1 cellular context compared by ENCODE assay signal in the genomic region with DNA sequence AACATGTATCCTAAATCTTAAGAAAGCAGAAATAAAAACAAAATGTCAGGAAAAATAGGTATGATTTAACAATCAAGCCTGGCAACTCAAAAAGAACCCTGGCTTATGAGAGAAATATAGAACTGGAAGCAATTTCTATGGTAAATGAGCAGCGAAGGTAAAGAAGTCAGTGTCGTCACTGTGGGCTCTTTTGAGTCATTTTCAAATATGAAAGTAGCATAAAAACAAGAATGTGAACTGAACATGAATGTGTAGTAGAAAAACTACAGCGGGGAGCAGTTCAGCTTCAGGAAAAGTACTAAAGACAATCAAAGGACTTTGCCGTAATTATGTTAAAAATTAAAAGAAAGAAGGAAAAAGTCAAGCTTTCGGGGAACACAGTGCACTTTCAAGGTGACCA.
A peak's percentile ranks its signal among the peaks of the same experiment; 100 is the strongest.
TF ChIP-seq lines count a peak whose summit lies in the region.

No MANE protein-coding gene starts in this region.

TF ChIP-seq in GM12878, 131 proteins besides CTCF, POLR2A, EP300 and RAD21:
- TF ChIP-seq ZZZ3 (IDR thresholded peaks at IDR 0.05; ENCODE audit: control insufficient read depth, insufficient read length, low read depth) (no peak), YY1 (IDR thresholded peaks at IDR 0.05; ENCODE audit: low read depth, low read length) (no peak), NFIC (IDR thresholded peaks at IDR 0.05; ENCODE audit: low read depth, low read length) (peak; percentile 68; the same call in 1 of the 2 replicates), SMAD1 (IDR thresholded peaks at IDR 0.05; ENCODE audit: low read depth, partially characterized antibody) (no peak), ETV6 (conservative IDR thresholded peaks at IDR 0.05 in 1 of 2, IDR thresholded peaks at IDR 0.05 in 1 of 2; ENCODE audit: borderline replicate concordance in 1 of 2, low read depth in 1 of 2) (peak in 1 of 2 experiments; percentile 9; a peak in 1 of 4 replicates), JUND (IDR thresholded peaks at IDR 0.05; ENCODE audit: low read depth, low read length) (0 out of 2 replicates have a peak, but pooled peaks have one; percentile 52), GABPA (IDR thresholded peaks at IDR 0.05; ENCODE audit: low read depth) (peak; percentile 18; the same call in 1 of the 2 replicates), CREM (IDR thresholded peaks at IDR 0.05; ENCODE audit: low read depth) (peak; percentile 81), BHLHE40 (IDR thresholded peaks at IDR 0.05; ENCODE audit: borderline replicate concordance in 1 of 2, low read depth in 2 of 2, low read length in 1 of 2) (0 out of 4 replicates have a peak, but pooled peaks of 1 of the 2 experiments have one; percentile 13), NR2F1 (conservative IDR thresholded peaks at IDR 0.05) (no peak), IRF4 (IDR thresholded peaks at IDR 0.05; ENCODE audit: low read depth, low read length) (peak; percentile 87), CEBPB (IDR thresholded peaks at IDR 0.05; ENCODE audit: borderline replicate concordance in 1 of 2, low read depth in 2 of 2, low read length in 2 of 2) (no peak), RELB (IDR thresholded peaks at IDR 0.05; ENCODE audit: low read depth) (peak; percentile 50; the same call in 1 of the 2 replicates), CHD2 (IDR thresholded peaks at IDR 0.05; ENCODE audit: borderline replicate concordance, low read depth, low read length) (no peak), IKZF1 (conservative IDR thresholded peaks at IDR 0.05) (0 out of 2 replicates have a peak, but pooled peaks have one; percentile 35), MTA2 (IDR thresholded peaks at IDR 0.05; ENCODE audit: low read depth) (peak; percentile 79), DPF2 (IDR thresholded peaks at IDR 0.05) (peak; percentile 69; the same call in 1 of the 2 replicates), TCF7 (IDR thresholded peaks at IDR 0.05; ENCODE audit: borderline replicate concordance) (no peak), CREB1 (IDR thresholded peaks at IDR 0.05; ENCODE audit: low read depth) (peak; percentile 90), IKZF2 (IDR thresholded peaks at IDR 0.05) (peak; percentile 69 to 70; a peak in 3 of 4 replicates), RUNX3 (IDR thresholded peaks at IDR 0.05; ENCODE audit: low read length) (peak; percentile 74), ZNF217 (IDR thresholded peaks at IDR 0.05) (no peak; the same call in 1 of the 2 replicates), BCL11A (IDR thresholded peaks at IDR 0.05; ENCODE audit: low read depth, low read length) (peak; percentile 71), PAX5 (IDR thresholded peaks at IDR 0.05; ENCODE audit: borderline replicate concordance, low read depth, low read length) (0 out of 2 replicates have a peak, but pooled peaks have one; percentile 38), BCL3 (IDR thresholded peaks at IDR 0.05; ENCODE audit: borderline replicate concordance, insufficient read depth, low read depth, low read length, poor library complexity, severe bottlenecking) (peak; percentile 14), ATF7 (IDR thresholded peaks at IDR 0.05; ENCODE audit: low read depth) (peak; percentile 86), JUNB (IDR thresholded peaks at IDR 0.05) (peak; percentile 95), ATF2 (IDR thresholded peaks at IDR 0.05; ENCODE audit: low read length) (peak; percentile 54; the same call in 1 of the 2 replicates), POU2F2 (IDR thresholded peaks at IDR 0.05; ENCODE audit: borderline replicate concordance, low read depth, low read length) (no peak)
TF ChIP-seq in GM12878: peak in this region for 20.
